14 cellular contexts compared by ENCODE assay signal in genomic region chr17:77437747-77438146, GRCh38.
DNase-seq lines count a peak whose midpoint lies in the region; ATAC-seq, FAIRE-seq and TF ChIP-seq lines count a peak whose summit lies in the region.
"Had no signal": no experiment of that assay in that cellular context is flagged by ENCODE, and none has a peak within 500 bp of the region (broad histone marks: within the 10 kb centered on the region; RNA-seq: fewer than 3 reads in every experiment).

No MANE protein-coding gene starts in this region.

- H3K4ac ChIP-seq in H1 (replicated peaks; ENCODE audit: insufficient read length, low read depth, low read length) = no peak overlapping the region

- no peaks in the 10 kb centered on the region for H3K9me3 Mint-ChIP-seq in activated CD4-positive, alpha-beta T cell treated with anti-CD3 and anti-CD28 coated beads for 36 hours (ENCODE audit: low read depth)
- H3K9me3 Mint-ChIP-seq in stimulated activated effector memory CD8-positive, alpha-beta T cell treated with anti-CD3 and anti-CD28 coated beads, Interleukin-12 subunit alpha, Interleukin-12 subunit beta, amount 100 ng/mL, for 72 hours = no peaks in the 10 kb centered on the region
- H3K9me3 Mint-ChIP-seq: WTC11 had no signal

- POLR2A ChIA-PET in activated CD4-positive, alpha-beta T cell treated with anti-CD3 and anti-CD28 coated beads for 36 hours (lab: Charles Lee) = no interaction called here
- POLR2A ChIA-PET in RWPE1 (lab: Yijun Ruan, JAX; ENCODE audit: low non-redundant PET) (no interaction called here), H1 (lab: Charles Lee; ENCODE audit: partially characterized antibody) (no interaction called here)

- CTCF ChIA-PET in activated CD4-positive, alpha-beta T cell treated with anti-CD3 and anti-CD28 coated beads for 36 hours (lab: Charles Lee) = interaction anchor here (0.7 to 2.2 kb wide), 3 partner anchors 8 to 57 kb away, joined by 4 to 12 read pairs (median 5); no protein-coding TSS in a partner anchor
- CTCF ChIA-PET in RWPE1 (lab: Yijun Ruan, JAX) (no interaction called here), H1 (lab: Charles Lee; ENCODE audit: partially characterized antibody) (interaction anchor here (1.0 to 24.6 kb wide), 6 partner anchors 8 to 107 kb away, joined by 3 to 512 read pairs (median 6); no protein-coding TSS in a partner anchor)

- no peaks in the 10 kb centered on the region for H3K27me3 ChIP-seq in H1 (replicated peaks in 1 of 4; ENCODE audit: control insufficient read depth in 3 of 4, extremely low read depth in 1 of 4, insufficient read depth in 3 of 4, low read length in 3 of 4)

- DNase-seq in activated CD4-positive, alpha-beta T cell treated with anti-CD3 and anti-CD28 coated beads for 36 hours = no peak
- no peak for DNase-seq in activated CD4-positive, alpha-beta T cell treated with anti-CD3 and anti-CD28 coated beads for 1 hour
- DNase-seq in RWPE1 (ENCODE audit: low spot score) (no peak), H1 (ENCODE audit: low read depth in 1 of 2, low spot score in 2 of 2) (no peak), SW480 (ENCODE audit: low spot score) (no peak), NCI-H526 treated with DMSO at 0.1 percent for 48 hours (lab: John Stamatoyannopoulos, UW) (no peak), DMS53 treated with DMSO at 0.1 percent for 48 hours (lab: John Stamatoyannopoulos, UW; ENCODE audit: unreplicated experiment) (no peak)
- DNase-seq in stimulated activated effector memory CD8-positive, alpha-beta T cell treated with anti-CD3 and anti-CD28 coated beads, Interleukin-12 subunit alpha, Interleukin-12 subunit beta, amount 100 ng/mL, for 72 hours (ENCODE audit: low spot score in 2 of 2) = no peak
- DNase-seq: activated naive CD4-positive, alpha-beta T cell treated with Interleukin-2 at 50 U/mL for 16 hours; dermis blood vessel endothelial cell; stimulated activated CD4-positive, alpha-beta T cell treated with anti-CD3 and anti-CD28 coated beads, Interleukin-4, amount 100 ng/mL, for 1 hour had no signal

- peaks cover 12 to 18% of the 10 kb centered on the region in 2 experiments for H4K20me1 ChIP-seq in H1 (replicated peaks in 1 of 2; ENCODE audit: control insufficient read depth in 1 of 2, insufficient read depth in 2 of 2, low read length in 2 of 2)

- no peak overlapping the region for H2BK15ac ChIP-seq in H1 (ENCODE audit: low read length)

- no peak overlapping the region for H4K5ac ChIP-seq in H1 (ENCODE audit: insufficient read length, low read depth, low read length)

- H3K56ac ChIP-seq in H1 (replicated peaks; ENCODE audit: insufficient read length, low read depth, low read length) = no peak overlapping the region

- H2BK5ac ChIP-seq in H1 (ENCODE audit: low read depth, low read length) = no peak overlapping the region

- no peaks in the 10 kb centered on the region for H3K23me2 ChIP-seq in H1 (ENCODE audit: low read depth, low read length)

- no peaks in the 10 kb centered on the region for H3K9me3 ChIP-seq in H1 (ENCODE audit: insufficient read depth in 2 of 2, low read depth in 1 of 2, low read length in 1 of 2)

- H3K4me1 Mint-ChIP-seq in activated CD4-positive, alpha-beta T cell treated with anti-CD3 and anti-CD28 coated beads for 36 hours = peaks cover 99% of the 10 kb centered on the region
- peaks cover 91% of the 10 kb centered on the region for H3K4me1 Mint-ChIP-seq in stimulated activated effector memory CD8-positive, alpha-beta T cell treated with anti-CD3 and anti-CD28 coated beads, Interleukin-12 subunit alpha, Interleukin-12 subunit beta, amount 100 ng/mL, for 72 hours

- no peak overlapping the region for H3K4me3 ChIP-seq in H1 (ENCODE audit: extremely low read depth in 1 of 4, insufficient read depth in 2 of 4, low read depth in 3 of 4, low read length in 4 of 4)

- H2AFZ ChIP-seq in H1 (ENCODE audit: low read length) = no peak overlapping the region

- H3K36me3 Mint-ChIP-seq in activated CD4-positive, alpha-beta T cell treated with anti-CD3 and anti-CD28 coated beads for 36 hours (ENCODE audit: low read depth) = peaks cover 14% of the 10 kb centered on the region
- H3K36me3 Mint-ChIP-seq in stimulated activated effector memory CD8-positive, alpha-beta T cell treated with anti-CD3 and anti-CD28 coated beads, Interleukin-12 subunit alpha, Interleukin-12 subunit beta, amount 100 ng/mL, for 72 hours = peaks cover 36% of the 10 kb centered on the region

- peaks cover 7% of the 10 kb centered on the region for H3K79me1 ChIP-seq in H1 (ENCODE audit: low read depth, low read length)

- no peak overlapping the region for H2BK20ac ChIP-seq in H1 (ENCODE audit: low read length)

- intact Hi-C loops in activated CD4-positive, alpha-beta T cell treated with anti-CD3 and anti-CD28 coated beads for 36 hours (cut with DNase I, micrococcal nuclease) = no loop called here

- no peak overlapping the region for H3K4me2 ChIP-seq in H1 (ENCODE audit: insufficient read depth in 1 of 2, low read depth in 2 of 2, low read length in 2 of 2)

- WGBS in H1 (ENCODE audit: extremely low coverage in 1 of 2, insufficient coverage in 1 of 2, insufficient read length in 1 of 2, insufficient replicate concordance in 2 of 2, low coverage in 1 of 2, low lambda C conversion rate in 2 of 2, missing lambda C conversion rate in 1 of 2), 2 experiments = 94% methylated on average over 12 of the region's 12 CpGs; no CpG with 5 or more reads in 1 of the 2 experiments

- H3K36me3 ChIP-seq in H1 (ENCODE audit: control insufficient read depth in 2 of 4, insufficient read depth in 4 of 4, low read length in 3 of 4) = no peaks in the 10 kb centered on the region

- no peak for TF ChIP-seq POLR2A in H1 (IDR thresholded peaks at IDR 0.05; ENCODE audit: control extremely low read depth in 1 of 2, low read depth in 2 of 2, low read length in 2 of 2)

- no peak overlapping the region for H3K18ac ChIP-seq in H1 (ENCODE audit: extremely low read depth, low read length)

- peak overlapping the region; percentile 85 for H3K27ac Mint-ChIP-seq in activated CD4-positive, alpha-beta T cell treated with anti-CD3 and anti-CD28 coated beads for 36 hours
- H3K27ac Mint-ChIP-seq in stimulated activated effector memory CD8-positive, alpha-beta T cell treated with anti-CD3 and anti-CD28 coated beads, Interleukin-12 subunit alpha, Interleukin-12 subunit beta, amount 100 ng/mL, for 72 hours = peak overlapping the region; percentile 95

- H3K23ac ChIP-seq in H1 (ENCODE audit: insufficient read length) = no peak overlapping the region

- TF ChIP-seq RAD21 in H1 (IDR thresholded peaks at IDR 0.05 in 1 of 2, conservative IDR thresholded peaks at IDR 0.05 in 1 of 2; ENCODE audit: low read depth in 2 of 2, low read length in 2 of 2) = no peak

- peaks cover 0 to 71% of the 10 kb centered on the region in 2 experiments; a peak in 3 of 4 replicates for H3K79me2 ChIP-seq in H1 (ENCODE audit: control insufficient read depth in 1 of 2, insufficient read depth in 2 of 2, low read length in 2 of 2)

- no peak overlapping the region for H3K9ac ChIP-seq in H1 (replicated peaks in 1 of 4; ENCODE audit: extremely low read depth in 1 of 4, low read depth in 3 of 4, low read length in 3 of 4)

- H3K14ac ChIP-seq in H1 (ENCODE audit: insufficient read length) = no peak overlapping the region

- H3K27me3 Mint-ChIP-seq in activated CD4-positive, alpha-beta T cell treated with anti-CD3 and anti-CD28 coated beads for 36 hours = no peaks in the 10 kb centered on the region

- ATAC-seq in activated CD4-positive, alpha-beta T cell treated with anti-CD3 and anti-CD28 coated beads for 36 hours = no peak
- ATAC-seq in stimulated activated effector memory CD8-positive, alpha-beta T cell treated with anti-CD3 and anti-CD28 coated beads, Interleukin-12 subunit alpha, Interleukin-12 subunit beta, amount 100 ng/mL, for 72 hours = no peak
- ATAC-seq: WTC11 had no signal

- no peak for FAIRE-seq in H1 (lab: Jason Lieb, UNC)
- FAIRE-seq: A204.1, frontal cortex had no signal

- TF ChIP-seq EP300 in H1 (IDR thresholded peaks at IDR 0.05; ENCODE audit: borderline replicate concordance in 1 of 2, low read depth in 2 of 2, low read length in 2 of 2) = no peak

- no peak overlapping the region for H3K4me3 Mint-ChIP-seq in activated CD4-positive, alpha-beta T cell treated with anti-CD3 and anti-CD28 coated beads for 36 hours
- H3K4me3 Mint-ChIP-seq in stimulated activated effector memory CD8-positive, alpha-beta T cell treated with anti-CD3 and anti-CD28 coated beads, Interleukin-12 subunit alpha, Interleukin-12 subunit beta, amount 100 ng/mL, for 72 hours = peak overlapping the region; percentile 8
- H3K4me3 Mint-ChIP-seq: WTC11 had no signal

- no peak overlapping the region for H2AK5ac ChIP-seq in H1 (ENCODE audit: low read depth, low read length)

- H2BK120ac ChIP-seq in H1 (replicated peaks; ENCODE audit: low read depth, low read length) = no peak overlapping the region

- no peak overlapping the region for H4K91ac ChIP-seq in H1 (replicated peaks; ENCODE audit: insufficient read length, low read length)

- H4K8ac ChIP-seq in H1 (ENCODE audit: extremely low read depth, insufficient read depth, low read length) = 0 out of 2 replicates have a peak overlapping the region, but pooled peaks have one; percentile 29

- peaks cover 0 to 46% (median 30%) of the 10 kb centered on the region in 4 experiments; a peak in 6 of 7 replicates for H3K4me1 ChIP-seq in H1 (replicated peaks in 1 of 4; ENCODE audit: control insufficient read depth in 3 of 4, insufficient read depth in 4 of 4, low read length in 3 of 4)

- H2BK12ac ChIP-seq in H1 (ENCODE audit: low read depth, low read length) = no peak overlapping the region

- H3K27ac ChIP-seq in RWPE1 (peak overlapping the region; percentile 70), H1 (ENCODE audit: low read depth, low read length) (no peak overlapping the region)

- TF ChIP-seq CTCF in RWPE1 (conservative IDR thresholded peaks at IDR 0.05; ENCODE audit: low read depth) (no peak), H1 (IDR thresholded peaks at IDR 0.05; ENCODE audit: control extremely low read depth in 1 of 3, insufficient read depth in 1 of 3, low read depth in 1 of 3, low read length in 3 of 3) (no peak)

TF ChIP-seq in H1, 55 proteins besides CTCF, POLR2A, EP300 and RAD21:
- TF ChIP-seq, protein P1, sequence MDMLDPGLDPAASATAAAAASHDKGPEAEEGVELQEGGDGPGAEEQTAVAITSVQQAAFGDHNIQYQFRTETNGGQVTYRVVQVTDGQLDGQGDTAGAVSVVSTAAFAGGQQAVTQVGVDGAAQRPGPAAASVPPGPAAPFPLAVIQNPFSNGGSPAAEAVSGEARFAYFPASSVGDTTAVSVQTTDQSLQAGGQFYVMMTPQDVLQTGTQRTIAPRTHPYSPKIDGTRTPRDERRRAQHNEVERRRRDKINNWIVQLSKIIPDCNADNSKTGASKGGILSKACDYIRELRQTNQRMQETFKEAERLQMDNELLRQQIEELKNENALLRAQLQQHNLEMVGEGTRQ (IDR thresholded peaks at IDR 0.05; ENCODE audit: low read length) = no peak
- TF ChIP-seq CREB1 (IDR thresholded peaks at IDR 0.05) (no peak), POLR2AphosphoS5 (IDR thresholded peaks at IDR 0.05; ENCODE audit: low read depth, low read length) (no peak), YY1 (IDR thresholded peaks at IDR 0.05; ENCODE audit: low read depth, low read length) (no peak), JUND (IDR thresholded peaks at IDR 0.05; ENCODE audit: low read length) (no peak)
TF ChIP-seq in H1: peak in this region for 0.
